7 cellular contexts compared by ENCODE assay signal in genomic region chr19:7052896-7053295, GRCh38. TPM values are rescaled to one million over a fixed set of nuclear protein-coding genes. Genes with fewer than 3 reads are reported as not detected.
"Had no signal": no experiment of that assay in that cellular context is flagged by ENCODE, and none has a peak within 500 bp of the region (broad histone marks: within the 10 kb centered on the region; RNA-seq: fewer than 3 reads in every experiment).

No MANE protein-coding gene starts in this region.

RNA-seq across cellular contexts. Expression of gene MBD3L2, which starts 3.8 kb away (rescaled TPM):
- total RNA-seq: K562, M059J, PC-3, Peyer's patch, Right ventricle myocardium superior, SJSA1 had no signal
- polyA plus RNA-seq: K562 had no signal

RNA-seq across cellular contexts. Expression of gene MBD3L3, which starts 5.6 kb away (rescaled TPM):
- total RNA-seq: K562, M059J, PC-3, Peyer's patch, Right ventricle myocardium superior, SJSA1 had no signal
- polyA plus RNA-seq: K562 had no signal

RNA-seq across cellular contexts. Expression of gene MBD3L4, which starts 12.9 kb away (rescaled TPM):
- total RNA-seq: K562, M059J, PC-3, Peyer's patch, Right ventricle myocardium superior, SJSA1 had no signal
- polyA plus RNA-seq: K562, SK-N-SH had no signal

RNA-seq across cellular contexts. Expression of gene MBD3L5, which starts 22.5 kb away (rescaled TPM):
- total RNA-seq: K562, M059J, PC-3, Peyer's patch, Right ventricle myocardium superior, SJSA1 had no signal
- polyA plus RNA-seq: K562, SK-N-SH had no signal
